In the genomic region with DNA sequence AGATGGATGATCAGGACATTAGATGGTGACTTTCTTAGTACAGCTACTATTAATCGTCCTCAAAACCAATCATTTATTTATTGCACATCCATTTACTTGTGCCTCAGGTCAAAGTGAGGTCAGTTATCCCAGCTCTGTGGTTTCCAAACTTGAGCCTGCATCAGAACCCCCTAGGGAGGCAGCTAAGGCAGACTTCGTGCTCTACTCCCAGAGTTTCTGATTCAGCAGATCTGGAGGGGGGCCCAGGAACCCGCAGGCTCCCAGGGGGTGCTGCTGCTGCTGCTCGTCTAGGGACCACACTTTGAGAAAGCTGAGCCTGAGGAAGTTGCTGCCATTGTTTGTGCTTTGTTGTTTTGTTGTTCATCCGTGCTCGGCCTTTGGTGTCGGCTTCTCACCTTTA, we compare ENCODE assay signal across 14 cellular contexts. TPM values are rescaled to one million over a fixed set of nuclear protein-coding genes. Genes with fewer than 3 reads are reported as not detected.
A peak's percentile ranks its signal among the peaks of the same experiment; 100 is the strongest.
DNase-seq lines count a peak whose midpoint lies in the region; ATAC-seq and TF ChIP-seq lines count a peak whose summit lies in the region.
"Had no signal": no experiment of that assay in that cellular context is flagged by ENCODE, and none has a peak within 500 bp of the region (broad histone marks: within the 10 kb centered on the region; RNA-seq: fewer than 3 reads in every experiment).

No MANE protein-coding gene starts in this region.

- peaks cover 10 to 15% of the 10 kb centered on the region in 2 donors for H3K36me3 Mint-ChIP-seq in activated T-cell treated with anti-CD3 and anti-CD28 coated beads, Interleukin-2, amount 50 U/mL, for 72 hours (ENCODE audit: insufficient read depth in 2 of 2)
- H3K36me3 Mint-ChIP-seq in stimulated activated memory B cell treated with anti-CD40 and anti-IgM and Interleukin-4, amounts not matched to agents 10 μg/mL and 1 μg/mL and 100 μg/mL, for 72 hours, result peaks cover 79% of the 10 kb centered on the region

- H3K27me3 ChIP-seq in effector memory CD4-positive, alpha-beta T cell (replicated peaks; ENCODE audit: control insufficient read depth, insufficient read depth, low read length, poor library complexity, severe bottlenecking), result no peaks in the 10 kb centered on the region

- no peaks in the 10 kb centered on the region for H3K4me1 ChIP-seq in effector memory CD4-positive, alpha-beta T cell (ENCODE audit: control insufficient read depth, insufficient read depth, low read length, poor library complexity, severe bottlenecking)

- no peak overlapping the region for H3K4me3 ChIP-seq in effector memory CD4-positive, alpha-beta T cell (ENCODE audit: insufficient read depth, low read depth, low read length, poor library complexity, severe bottlenecking)

- peak overlapping the region; percentile 53 for H3K27ac Mint-ChIP-seq in activated T-cell treated with anti-CD3 and anti-CD28 coated beads, Interleukin-2, amount 50 U/mL, for 72 hours
- peak overlapping the region; percentile 65 for H3K27ac Mint-ChIP-seq in stimulated activated memory B cell treated with anti-CD40 and anti-IgM and Interleukin-4, amounts not matched to agents 10 μg/mL and 1 μg/mL and 100 μg/mL, for 72 hours

- TF ChIP-seq CTCF in GM13976 (IDR thresholded peaks at IDR 0.05; ENCODE audit: borderline replicate concordance, control extremely low read depth, extremely low read depth, insufficient read depth, missing control alignments), result no peak

- DNase-seq in activated T-cell treated with anti-CD3 and anti-CD28 coated beads, Interleukin-2, amount 50 U/mL, for 72 hours, result no peak
- no peak for DNase-seq in activated T-cell treated with anti-CD3 and anti-CD28 coated beads, Interleukin-2, amount 50 U/mL, for 1 hour
- peak; percentile 14 for DNase-seq in LHCN-M2 (ENCODE audit: low read depth)
- peak; percentile 59 for DNase-seq in fibroblast of peridontal ligament (ENCODE audit: extremely low read depth)
- DNase-seq in GM13976 (ENCODE audit: low spot score), result no peak
- no peak for DNase-seq in effector memory CD4-positive, alpha-beta T cell
- DNase-seq: DMS79, H7, NCI-H187, NCI-H446, NCI-H69, SHP77 treated with DMSO at 0.1 percent for 48 hours had no signal

- no peaks in the 10 kb centered on the region for H3K9me3 ChIP-seq in effector memory CD4-positive, alpha-beta T cell (ENCODE audit: control insufficient read depth, low read length)

- H3K27me3 Mint-ChIP-seq in activated T-cell treated with anti-CD3 and anti-CD28 coated beads, Interleukin-2, amount 50 U/mL, for 72 hours (ENCODE audit: low read depth), result no peaks in the 10 kb centered on the region
- no peaks in the 10 kb centered on the region for H3K27me3 Mint-ChIP-seq in stimulated activated memory B cell treated with anti-CD40 and anti-IgM and Interleukin-4, amounts not matched to agents 10 μg/mL and 1 μg/mL and 100 μg/mL, for 72 hours

- H3K4me3 Mint-ChIP-seq in activated T-cell treated with anti-CD3 and anti-CD28 coated beads, Interleukin-2, amount 50 U/mL, for 72 hours, result no peak overlapping the region
- no peak overlapping the region for H3K4me3 Mint-ChIP-seq in stimulated activated memory B cell treated with anti-CD40 and anti-IgM and Interleukin-4, amounts not matched to agents 10 μg/mL and 1 μg/mL and 100 μg/mL, for 72 hours

- H3K4me1 Mint-ChIP-seq in activated T-cell treated with anti-CD3 and anti-CD28 coated beads, Interleukin-2, amount 50 U/mL, for 72 hours (ENCODE audit: low read depth), result peaks cover 17% of the 10 kb centered on the region
- peaks cover 25% of the 10 kb centered on the region for H3K4me1 Mint-ChIP-seq in stimulated activated memory B cell treated with anti-CD40 and anti-IgM and Interleukin-4, amounts not matched to agents 10 μg/mL and 1 μg/mL and 100 μg/mL, for 72 hours

- no peaks in the 10 kb centered on the region for H3K9me3 Mint-ChIP-seq in activated T-cell treated with anti-CD3 and anti-CD28 coated beads, Interleukin-2, amount 50 U/mL, for 72 hours
- no peaks in the 10 kb centered on the region for H3K9me3 Mint-ChIP-seq in stimulated activated memory B cell treated with anti-CD40 and anti-IgM and Interleukin-4, amounts not matched to agents 10 μg/mL and 1 μg/mL and 100 μg/mL, for 72 hours

- peaks cover 89% of the 10 kb centered on the region for H3K36me3 ChIP-seq in effector memory CD4-positive, alpha-beta T cell (ENCODE audit: control insufficient read depth, insufficient read depth, low read length)

- no peak for ATAC-seq in activated T-cell treated with anti-CD3 and anti-CD28 coated beads, Interleukin-2, amount 50 U/mL, for 72 hours (replicated peaks in 1 of 2)
- no peak for ATAC-seq in stimulated activated memory B cell treated with anti-CD40 and anti-IgM and Interleukin-4, amounts not matched to agents 10 μg/mL and 1 μg/mL and 100 μg/mL, for 72 hours
- ATAC-seq in HG02678 (IDR thresholded peaks at IDR 0.05; ENCODE audit: unreplicated experiment), result no peak

- no peak overlapping the region for H3K27ac ChIP-seq in effector memory CD4-positive, alpha-beta T cell (ENCODE audit: insufficient read depth, low read length, poor library complexity, severe bottlenecking)

- in situ Hi-C loops in GM13976 (cut with MboI; ENCODE audit: low sequenced_read_pairs, unreplicated experiment), result loop anchor here (25.0 kb wide), 1 partner anchor 147 kb away; a partner anchor contains a TSS

RNA-seq across cellular contexts. Expression of a gene that starts 44.0 kb away (rescaled TPM):
- 1 to 10 TPM; 2.1 to 2.4 TPM for total RNA-seq in activated T-cell treated with anti-CD3 and anti-CD28 coated beads, Interleukin-2, amount 50 U/mL, for 72 hours
- 0.38 TPM in 1 of 2 replicates, not detected in the other for total RNA-seq in LHCN-M2 (2014; rRNA removed)
- 0.11 TPM for polyA plus RNA-seq in LHCN-M2 (2012)

Comparison
In these comparisons a context has a peak if more than half of its experiments do, and no peak if none do; other contexts are left out.
1. DNase-seq: peak in LHCN-M2 (single experiment) and fibroblast of peridontal ligament (single experiment); none in activated T-cell treated with anti-CD3 and anti-CD28 coated beads, Interleukin-2, amount 50 U/mL, for 72 hours (0 of 2), activated T-cell treated with anti-CD3 and anti-CD28 coated beads, Interleukin-2, amount 50 U/mL, for 1 hour (single experiment), GM13976 (single experiment) and effector memory CD4-positive, alpha-beta T cell (0 of 3).